ENCODE assay signal across 8 cellular contexts in the genomic region with DNA sequence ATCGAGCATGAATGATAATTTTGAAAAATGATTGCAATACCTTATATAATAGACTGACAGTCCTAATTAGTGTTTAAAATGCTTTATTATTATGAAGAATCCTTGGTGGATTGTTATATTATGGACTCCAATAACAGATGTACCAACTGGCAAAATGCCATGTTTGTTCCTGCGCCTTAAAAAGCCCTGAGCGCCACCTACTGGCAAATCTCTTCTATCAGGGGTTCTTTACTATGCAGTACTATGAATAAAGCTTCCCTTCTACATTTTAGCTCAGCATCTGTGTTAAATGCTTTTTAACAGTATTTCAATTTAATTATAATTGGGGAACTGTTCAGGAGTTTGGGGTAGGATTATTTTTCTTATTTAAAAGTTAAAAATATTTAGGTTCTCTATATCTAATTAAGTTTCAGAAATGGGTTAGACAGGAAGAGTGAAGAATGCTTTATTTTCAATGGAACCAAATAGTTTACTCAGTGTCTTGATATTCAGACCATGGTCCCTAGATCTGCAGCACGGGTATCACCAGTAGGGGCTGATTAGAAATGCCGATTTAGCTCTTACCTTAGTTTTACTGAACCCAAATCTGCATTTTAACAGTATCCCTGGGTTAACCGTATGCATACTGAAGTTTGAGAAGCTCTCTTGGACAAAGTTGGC. TPM values are rescaled to one million over a fixed set of nuclear protein-coding genes. Genes with fewer than 3 reads are reported as not detected.
DNase-seq lines count a peak whose midpoint lies in the region; ATAC-seq lines count a peak whose summit lies in the region.

No MANE protein-coding gene starts in this region.

- in situ Hi-C loops in G401 (cut with HindIII; ENCODE audit: low sequenced_read_pairs) = no loop called here

- ATAC-seq in HG03196 (IDR thresholded peaks at IDR 0.05; ENCODE audit: unreplicated experiment) = peak; percentile 64
- peak; percentile 76 for ATAC-seq in left colon
- ATAC-seq in GM21825 (IDR thresholded peaks at IDR 0.05; ENCODE audit: unreplicated experiment) = no peak

- intact Hi-C loops in left colon (cut with DNase I, micrococcal nuclease) = loop anchor here in 1 of 2 donors (10.0 kb wide), 1 partner anchor 211 kb away; the partner anchor contains the start of genes ANKRD37 and LRP2BP

- peak; percentile 95 for DNase-seq in G401 (ENCODE audit: low spot score)
- DNase-seq in NCI-H446 (lab: John Stamatoyannopoulos, UW) = peak; percentile 68 to 94
- peak; percentile 66 for DNase-seq in activated CD4-positive, CD25-positive, alpha-beta regulatory T cell treated with anti-CD3 and anti-CD28 coated beads, Interleukin-2, amount 50 U/mL, for 72 hours
- DNase-seq in cerebellum (ENCODE audit: low spot score) = peak; percentile 78
- DNase-seq in left colon = peak; percentile 74 to 94
- DNase-seq in stimulated activated CD4-positive, alpha-beta T cell treated with anti-CD3 and anti-CD28 coated beads, Interleukin-4, amount 100 ng/mL, for 1 hour = peak; percentile 65

RNA-seq across cellular contexts. Expression of gene CFAP97, which starts 20.0 kb away (rescaled TPM):
- total RNA-seq in G401 (2014; rRNA removed; shearing (Covaris generic)) = 11.8 and 25.8 TPM in 2 replicates
- 45.4 TPM for total RNA-seq in cerebellum
- total RNA-seq in left colon = 10 to 100 TPM; 13.9 to 14.0 TPM

RNA-seq across cellular contexts. Expression of gene SNX25, which starts 25.6 kb away (rescaled TPM):
- 12.4 and 13.7 TPM in 2 replicates for total RNA-seq in G401 (2014; rRNA removed; shearing (Covaris generic))
- total RNA-seq in cerebellum (27.7 TPM), left colon (10 to 100 TPM; 10.6 to 24.2 TPM)

RNA-seq across cellular contexts. Expression of gene SLC25A4, which starts 40.7 kb away (rescaled TPM):
- 20.6 and 21.2 TPM in 2 replicates for total RNA-seq in G401 (2014; rRNA removed; shearing (Covaris generic))
- total RNA-seq in cerebellum (25.3 TPM), left colon (10 to 100 TPM; 37.9 to 43.9 TPM)
